In genomic region chr14:34981743-34982420, GRCh38 we compare ENCODE assay signal across 8 cellular contexts. TPM values are rescaled to one million over a fixed set of nuclear protein-coding genes. Genes with fewer than 3 reads are reported as not detected.
DNase-seq lines count a peak whose midpoint lies in the region; ATAC-seq and TF ChIP-seq lines count a peak whose summit lies in the region.

No MANE protein-coding gene starts in this region.

- peak; percentile 79 for DNase-seq in activated effector memory CD4-positive, alpha-beta T cell treated with anti-CD3 and anti-CD28 coated beads, Interleukin-2, amount 50 U/mL, for 16 hours
- no peak for DNase-seq in activated effector memory CD4-positive, alpha-beta T cell treated with Interleukin-2 at 50 U/mL for 16 hours
- DNase-seq in SK-N-DZ (ENCODE audit: low spot score) (peak; percentile 66), brain microvascular endothelial cell (peak; percentile 35), cerebellar cortex (ENCODE audit: low spot score) (no peak)
- DNase-seq in stimulated activated CD4-positive, alpha-beta T cell treated with anti-CD3 and anti-CD28 coated beads, Interleukin-4, amount 100 ng/mL, for 48 hours (ENCODE audit: low read depth in 2 of 2): peak; percentile 18 to 19

- H3K27me3 ChIP-seq in brain microvascular endothelial cell (replicated peaks) (no peaks in the 10 kb centered on the region), layer of hippocampus (ENCODE audit: control insufficient read depth, insufficient read depth, low read length) (no peaks in the 10 kb centered on the region)

- in situ Hi-C loops in brain microvascular endothelial cell (cut with HindIII; ENCODE audit: low pct_ligation_motif_present, low sequenced_read_pairs): no loop called here

- peak; percentile 9 for ATAC-seq in HG03159 (IDR thresholded peaks at IDR 0.05; ENCODE audit: unreplicated experiment)

- TF ChIP-seq CTCF in brain microvascular endothelial cell (IDR thresholded peaks at IDR 0.05; ENCODE audit: low read depth, low read length, missing control alignments): peak; percentile 72

- peak overlapping the region; percentile 90 for H3K4me3 ChIP-seq in brain microvascular endothelial cell (ENCODE audit: low read depth, low read length)

- no peaks in the 10 kb centered on the region for H3K36me3 ChIP-seq in brain microvascular endothelial cell (replicated peaks)

- peak overlapping the region; percentile 96 for H3K27ac ChIP-seq in brain microvascular endothelial cell
- H3K27ac ChIP-seq in layer of hippocampus (ENCODE audit: low read depth, low read length): peak overlapping the region; percentile 99

RNA-seq across cellular contexts. Expression of gene SRP54, which starts 0.9 kb away (rescaled TPM):
- polyA plus RNA-seq in SK-N-DZ (2014; cell fraction: cytosol; rRNA removed): 83.5 and 86.0 TPM in 2 replicates
- polyA plus RNA-seq in SK-N-DZ (2014; cell fraction: nucleus; rRNA removed): 54.4 and 56.9 TPM in 2 replicates

Comparison
In these comparisons a context has a peak if more than half of its experiments do, and no peak if none do; other contexts are left out.
1. DNase-seq: peak in activated effector memory CD4-positive, alpha-beta T cell treated with anti-CD3 and anti-CD28 coated beads, Interleukin-2, amount 50 U/mL, for 16 hours (single experiment), SK-N-DZ (single experiment), brain microvascular endothelial cell (single experiment) and stimulated activated CD4-positive, alpha-beta T cell treated with anti-CD3 and anti-CD28 coated beads, Interleukin-4, amount 100 ng/mL, for 48 hours (2 of 2); none in activated effector memory CD4-positive, alpha-beta T cell treated with Interleukin-2 at 50 U/mL for 16 hours (single experiment) and cerebellar cortex (single experiment).